In genomic region chr3:133025546-133025945, GRCh38 we compare ENCODE assay signal across 35 cellular contexts. TPM values are rescaled to one million over a fixed set of nuclear protein-coding genes. Genes with fewer than 3 reads are reported as not detected.
"Had no signal": no experiment of that assay in that cellular context is flagged by ENCODE, and none has a peak within 500 bp of the region (broad histone marks: within the 10 kb centered on the region; RNA-seq: fewer than 3 reads in every experiment).

No MANE protein-coding gene starts in this region.

- H3K27me3 ChIP-seq: adrenal gland, ascending aorta, body of pancreas, brain microvascular endothelial cell, breast epithelium had no signal

- ATAC-seq: activated naive CD4-positive, alpha-beta T cell treated with anti-CD3 and anti-CD28 coated beads, Interleukin-2, amount 50 U/mL, for 72 hours; activated naive CD8-positive, alpha-beta T cell treated with anti-CD3 and anti-CD28 coated beads, Interleukin-2, amount 50 U/mL, for 24 hours; activated T-cell treated with anti-CD3 and anti-CD28 coated beads, Interleukin-2, amount 50 U/mL, for 4 hours; activated T-cell treated with anti-CD3 and anti-CD28 coated beads, Interleukin-2, amount 50 U/mL, for 72 hours; activated T-helper 17 cell treated with anti-CD3 and anti-CD28 coated beads, Interleukin-2, amount 50 U/mL, for 72 hours; body of pancreas had no signal

- H3K27ac ChIP-seq: adrenal gland, ascending aorta, body of pancreas, brain microvascular endothelial cell, breast epithelium, cardiac muscle cell had no signal

- H3K36me3 ChIP-seq: adrenal gland, ascending aorta, brain microvascular endothelial cell, breast epithelium, cardiac muscle cell had no signal

- DNase-seq: activated effector memory CD4-positive, alpha-beta T cell treated with anti-CD3 and anti-CD28 coated beads, Interleukin-2, amount 50 U/mL, for 16 hours; activated effector memory CD4-positive, alpha-beta T cell treated with Interleukin-2 at 50 U/mL for 16 hours; activated gamma-delta T cell; activated gamma-delta T cell treated with Interleukin-2 at 50 U/mL for 16 hours; activated naive CD4-positive, alpha-beta T cell; activated naive CD4-positive, alpha-beta T cell treated with anti-CD3 and anti-CD28 coated beads for 36 hours; activated naive CD4-positive, alpha-beta T cell treated with anti-CD3 and anti-CD28 coated beads, Interleukin-2, amount 10 ng/mL, durations not matched to agents 7 days and 5 days; activated naive CD4-positive, alpha-beta T cell treated with anti-CD3 and anti-CD28 coated beads, Interleukin-2, amount 50 U/mL, for 16 hours; activated naive CD4-positive, alpha-beta T cell treated with Interleukin-2 at 50 U/mL for 16 hours; activated naive CD8-positive, alpha-beta T cell treated with anti-CD3 and anti-CD28 coated beads for 36 hours; activated naive CD8-positive, alpha-beta T cell treated with anti-CD3 and anti-CD28 coated beads, Interleukin-2, amount 10 ng/mL, durations not matched to agents 7 days and 5 days; activated naive CD8-positive, alpha-beta T cell treated with anti-CD3 and anti-CD28 coated beads, Interleukin-2, amount 50 U/mL, for 24 hours; activated T-cell treated with anti-CD3 and anti-CD28 coated beads, Interleukin-2, amount 50 U/mL, for 1 hour; activated T-cell treated with anti-CD3 and anti-CD28 coated beads, Interleukin-2, amount 50 U/mL, for 24 hours; activated T-cell treated with anti-CD3 and anti-CD28 coated beads, Interleukin-2, amount 50 U/mL, for 4 hours; activated T-cell treated with anti-CD3 and anti-CD28 coated beads, Interleukin-2, amount 50 U/mL, for 48 hours; activated T-cell treated with anti-CD3 and anti-CD28 coated beads, Interleukin-2, amount 50 U/mL, for 72 hours; adrenal gland; amniotic stem cell; amygdala; anterior cingulate cortex; aorta; body of pancreas; brain microvascular endothelial cell; caudate nucleus; central memory CD4-positive, alpha-beta T cell; cerebellar nuclear complex had no signal

- H3K4me1 ChIP-seq: adrenal gland, ascending aorta, body of pancreas, breast epithelium had no signal

- FAIRE-seq: astrocyte, bronchial epithelial cell had no signal

- H3K9me3 ChIP-seq: adrenal gland, ascending aorta, body of pancreas, breast epithelium had no signal

- H3K4me3 ChIP-seq: adrenal gland, ascending aorta, body of pancreas, breast epithelium, cardiac muscle cell had no signal

RNA-seq across cellular contexts. Expression of gene TMEM108, which starts 12.6 kb away (rescaled TPM):
- total RNA-seq: activated naive CD4-positive, alpha-beta T cell treated with anti-CD3 and anti-CD28 coated beads for 36 hours; activated naive CD4-positive, alpha-beta T cell treated with anti-CD3 and anti-CD28 coated beads, Interleukin-2, amount 50 U/mL, for 72 hours; activated naive CD8-positive, alpha-beta T cell treated with anti-CD3 and anti-CD28 coated beads for 36 hours; activated naive CD8-positive, alpha-beta T cell treated with anti-CD3 and anti-CD28 coated beads, Interleukin-2, amount 10 ng/mL, durations not matched to agents 7 days and 5 days; activated T-cell treated with anti-CD3 and anti-CD28 coated beads, Interleukin-2, amount 50 U/mL, for 4 hours; activated T-helper 1 cell treated with anti-CD3 and anti-CD28 coated beads, Interleukin-12 subunit alpha, Interleukin-12 subunit beta, Interleukin-2, Interleukin-4 antibody, amounts not matched to agents 30 ng/mL and 10 ng/mL and 1 ng/mL, durations not matched to agents 14 hours and 24 hours and 36 hours; ascending aorta; bronchial epithelial cell had no signal
